Comparison of ENCODE assay signal across 30 cellular contexts in genomic region chr16:13883266-13883665, GRCh38.
"Had no signal": no experiment of that assay in that cellular context is flagged by ENCODE, and none has a peak within 500 bp of the region (broad histone marks: within the 10 kb centered on the region; RNA-seq: fewer than 3 reads in every experiment).

No MANE protein-coding gene starts in this region.

- H3K9me3 ChIP-seq: adrenal gland, left lung, right atrium auricular region, tibial nerve had no signal

- H3K27ac ChIP-seq: adrenal gland, brain microvascular endothelial cell, coronary artery, dorsolateral prefrontal cortex, heart right ventricle, left lung, neural progenitor cell, parathyroid adenoma, right atrium auricular region, tibial nerve, WERI-Rb-1 had no signal

- ATAC-seq: activated CD4-positive, CD25-positive, alpha-beta regulatory T cell treated with anti-CD3 and anti-CD28 coated beads, Interleukin-2, amount 50 U/mL, for 24 hours; heart right ventricle; left lung; natural killer cell had no signal

- H3K4me3 ChIP-seq: adrenal gland, coronary artery, dorsolateral prefrontal cortex, heart right ventricle, left lung, lung, neural progenitor cell, right atrium auricular region, smooth muscle cell, tibial nerve had no signal

- H3K9ac ChIP-seq: neural progenitor cell, parathyroid adenoma had no signal

- DNase-seq: activated CD4-positive, alpha-beta memory T cell treated with anti-CD3 and anti-CD28 coated beads for 36 hours; activated CD4-positive, alpha-beta T cell treated with anti-CD3 and anti-CD28 coated beads, Interleukin-2, amount 10 ng/mL, durations not matched to agents 24 days and 14 days; activated CD8-positive, alpha-beta memory T cell treated with anti-CD3 and anti-CD28 coated beads, Interleukin-2, amount 50 U/mL, for 4 hours; activated effector memory CD4-positive, alpha-beta T cell treated with anti-CD3 and anti-CD28 coated beads, Interleukin-2, amount 50 U/mL, for 16 hours; activated naive CD4-positive, alpha-beta T cell treated with anti-CD3 and anti-CD28 coated beads for 36 hours; activated naive CD8-positive, alpha-beta T cell treated with anti-CD3 and anti-CD28 coated beads for 36 hours; activated T-cell treated with anti-CD3 and anti-CD28 coated beads, Interleukin-2, amount 50 U/mL, for 1 hour; adrenal gland; aorta; brain microvascular endothelial cell; dorsolateral prefrontal cortex; effector memory CD4-positive, alpha-beta T cell; erythroblast; heart right ventricle; left lung; mesendoderm; natural killer cell; occipital lobe; stimulated activated CD4-positive, alpha-beta T cell treated with anti-CD3 and anti-CD28 coated beads, Interleukin-2, amount 100 ng/mL, for 24 hours; stimulated activated naive CD4-positive, alpha-beta T cell; T-helper 9 cell; WERI-Rb-1 had no signal

- H3K36me3 ChIP-seq: adrenal gland, brain microvascular endothelial cell, heart right ventricle, left lung, neural progenitor cell, right atrium auricular region, tibial nerve, WERI-Rb-1 had no signal
